In the genomic region with DNA sequence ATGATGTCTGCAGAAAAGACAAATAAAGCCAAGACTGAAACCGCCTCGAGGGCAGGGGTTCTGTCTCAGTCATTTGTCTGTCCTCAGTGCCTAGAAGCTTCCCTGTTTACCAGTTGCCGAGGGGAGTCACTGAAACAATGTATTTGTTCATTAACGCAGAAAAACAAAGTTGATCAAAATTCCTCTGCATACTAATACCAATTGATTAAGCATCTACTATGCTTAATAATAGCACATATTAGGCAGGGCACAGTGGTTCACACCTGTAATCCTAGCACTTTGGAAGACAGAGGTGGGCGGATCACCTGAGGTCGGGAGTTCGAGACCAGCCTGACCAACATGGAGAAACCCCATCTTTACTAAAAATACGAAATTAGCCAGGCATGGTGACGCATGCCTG, we compare ENCODE assay signal across 19 cellular contexts. TPM values are rescaled to one million over a fixed set of nuclear protein-coding genes. Genes with fewer than 3 reads are reported as not detected.
DNase-seq lines count a peak whose midpoint lies in the region; ATAC-seq, FAIRE-seq and TF ChIP-seq lines count a peak whose summit lies in the region.
"Had no signal": no experiment of that assay in that cellular context is flagged by ENCODE, and none has a peak within 500 bp of the region (broad histone marks: within the 10 kb centered on the region; RNA-seq: fewer than 3 reads in every experiment).

No MANE protein-coding gene starts in this region.

- TF ChIP-seq EP300 in K562 (IDR thresholded peaks at IDR 0.05; ENCODE audit: low read length) (no peak), tibial nerve (IDR thresholded peaks at IDR 0.05) (no peak)

- intact Hi-C loops in K562 (cut with micrococcal nuclease): no loop called here
- intact Hi-C loops in psoas muscle (cut with DNase I): no loop called here

- H3K4me1 ChIP-seq in K562 (replicated peaks in 1 of 2; ENCODE audit: control insufficient read depth in 2 of 2, insufficient read depth in 2 of 2, low read length in 2 of 2) (peaks cover 5 to 23% of the 10 kb centered on the region in 2 experiments; a peak in 4 of 5 replicates), psoas muscle (peaks cover 23% of the 10 kb centered on the region), tibial nerve (peaks cover 0 to 36% (median 26%) of the 10 kb centered on the region in 4 donors)

- H3K9ac ChIP-seq in K562 (ENCODE audit: insufficient read depth in 1 of 2, low read depth in 2 of 2, low read length in 2 of 2): no peak overlapping the region

- no peaks in the 10 kb centered on the region for H3K27me3 ChIP-seq in HL-60 (ENCODE audit: insufficient read depth, poor library complexity, severe bottlenecking)
- H3K27me3 ChIP-seq in K562 (ENCODE audit: control insufficient read depth in 2 of 2, insufficient read depth in 2 of 2, low read length in 2 of 2): no peaks in the 10 kb centered on the region
- no peaks in the 10 kb centered on the region for H3K27me3 ChIP-seq in psoas muscle (ENCODE audit: insufficient read depth in 3 of 3, low read length in 2 of 3)
- H3K27me3 ChIP-seq in tibial nerve: no peaks in the 10 kb centered on the region

- no TSS peak for BruUV-seq in K562 (replicated peaks; lab: Mats Ljungman, UMichigan)

- peak overlapping the region; percentile 63; the same call in 1 of the 2 replicates for H3K27ac ChIP-seq in HL-60 (replicated peaks)
- H3K27ac ChIP-seq in K562 (ENCODE audit: extremely low read depth, low read depth, low read length): no peak overlapping the region
- peak overlapping the region; percentile 96 for H3K27ac ChIP-seq in psoas muscle
- peak overlapping the region; percentile 95 to 100 (median 99) for H3K27ac ChIP-seq in tibial nerve

- peaks cover 7% of the 10 kb centered on the region for H4K20me1 ChIP-seq in K562 (replicated peaks; ENCODE audit: control insufficient read depth, insufficient read depth, low read length)

- DNase-seq in HL-60 (ENCODE audit: low read depth in 1 of 2, low spot score in 1 of 2) (no peak), K562 (ENCODE audit: extremely low read depth in 1 of 4, low spot score in 3 of 4) (no peak), psoas muscle (no peak), tibial nerve (ENCODE audit: low spot score in 2 of 2) (no peak), HTR-8/SVneo (ENCODE audit: insufficient read length, low spot score) (no peak), NCI-H226 (no peak), NCI-H2171 treated with DMSO at 0.1 percent for 48 hours (lab: John Stamatoyannopoulos, UW) (no peak)
- DNase-seq: Calu3; CD4-positive, CD25-positive, alpha-beta regulatory T cell; DMS79; HCEC 1CT; IMR-90; NCI-H1048; NCI-H146; NCI-H2107; NCI-H69; PC-3 had no signal

- TF ChIP-seq POLR2A in K562 (conservative IDR thresholded peaks at IDR 0.05): no peak
- TF ChIP-seq POLR2A in tibial nerve (IDR thresholded peaks at IDR 0.05): no peak

- H3K4me3 ChIP-seq in HL-60 (replicated peaks; ENCODE audit: insufficient read depth, low read length) (no peak overlapping the region), K562 (no peak overlapping the region), psoas muscle (no peak overlapping the region), tibial nerve (no peak overlapping the region)

- WGBS in K562 (ENCODE audit: insufficient coverage, low coverage, missing lambda C conversion rate): 95% methylated on average over 7 of the region's 9 CpGs
- WGBS in psoas muscle, 3 donors: 94 to 95% (median 95%) methylated on average over 8 to 9 of the region's 9 CpGs
- 91 to 92% methylated on average over 9 of the region's 9 CpGs for WGBS in tibial nerve, 2 donors

- in situ Hi-C loops in K562 (cut with MboI): no loop called here

- TF ChIP-seq RAD21 in K562 (CRISPR knock-in tag; conservative IDR thresholded peaks at IDR 0.05 in 1 of 2, IDR thresholded peaks at IDR 0.05 in 1 of 2): no peak

- H3K36me3 ChIP-seq in K562 (ENCODE audit: control insufficient read depth, insufficient read depth, low read length) (no peaks in the 10 kb centered on the region), psoas muscle (ENCODE audit: insufficient read depth in 1 of 2, low read depth in 1 of 2) (no peaks in the 10 kb centered on the region), tibial nerve (no peaks in the 10 kb centered on the region)

- peaks cover 4% of the 10 kb centered on the region for H3K9me3 ChIP-seq in K562 (replicated peaks; ENCODE audit: control insufficient read depth, insufficient read depth, low read depth, low read length)
- H3K9me3 ChIP-seq in psoas muscle: no peaks in the 10 kb centered on the region
- H3K9me3 ChIP-seq in tibial nerve: peaks cover 0 to 5% (median 0%) of the 10 kb centered on the region in 4 donors

- no peak overlapping the region for H2AFZ ChIP-seq in K562 (ENCODE audit: low read depth, low read length)

- no peak for ATAC-seq in K562
- no peak for ATAC-seq in psoas muscle
- ATAC-seq: PC-3 had no signal

- H3K4me2 ChIP-seq in K562 (ENCODE audit: insufficient read depth, low read length): no peak overlapping the region

- TF ChIP-seq CTCF in HL-60 (IDR thresholded peaks at IDR 0.05; ENCODE audit: insufficient read depth, low read length) (no peak), K562 (IDR thresholded peaks at IDR 0.05 in 2 of 3, conservative IDR thresholded peaks at IDR 0.05 in 1 of 3; ENCODE audit: insufficient read depth in 2 of 3, low read depth in 1 of 3, low read length in 3 of 3) (no peak), psoas muscle (IDR thresholded peaks at IDR 0.05) (no peak), tibial nerve (IDR thresholded peaks at IDR 0.05) (no peak)

- CTCF ChIA-PET in K562 (lab: Yijun Ruan, JAX; ENCODE audit: low intra/inter-chr PET ratio): no interaction called here

- FAIRE-seq in K562 (lab: Jason Lieb, UNC) (no peak), HTR-8/SVneo (lab: Jason Lieb, UNC) (no peak)
- FAIRE-seq: GM12891 had no signal

- H3K79me2 ChIP-seq in K562 (ENCODE audit: control insufficient read depth, insufficient read depth, low read length): peaks cover 32% of the 10 kb centered on the region

- POLR2A ChIA-PET in K562 (lab: Yijun Ruan, JAX): interaction anchor here (0.6 to 0.8 kb wide), 2 partner anchors 9 to 56 kb away, joined by 3 to 8 read pairs; no protein-coding TSS in a partner anchor

- H3K9me1 ChIP-seq in K562 (ENCODE audit: control insufficient read depth, insufficient read depth, low read length): no peaks in the 10 kb centered on the region

TF ChIP-seq in K562, 482 proteins besides CTCF, POLR2A, EP300 and RAD21 (continues in another document):
- TF ChIP-seq USF1 (CRISPR knock-in tag; IDR thresholded peaks at IDR 0.05) (no peak), ZNF224 (CRISPR knock-in tag; IDR thresholded peaks at IDR 0.05) (peak; percentile 90)

RNA-seq across cellular contexts. Expression of gene FKBP5, which starts 1.8 kb away (rescaled TPM):
- total RNA-seq in K562 (2011; cell fraction: chromatin; rRNA removed; ENCODE audit: low replicate concordance): 23.5 and 58.7 TPM in 2 replicates
- total RNA-seq in K562 (2011; cell fraction: nucleolus; rRNA removed): 14.5 and 19.2 TPM in 2 replicates
- 38.3 and 72.2 TPM in 2 replicates for total RNA-seq in K562 (2011; cell fraction: nucleoplasm; rRNA removed)
- total RNA-seq in K562 (2014; rRNA removed) (75.0 and 82.8 TPM in 2 replicates), K562 (2014; rRNA removed; fragmentation: Illumina TruSeq; extraction: Trizol) (54.2 and 65.9 TPM in 2 replicates), K562 (2015; rRNA removed; fragmentation: Illumina TruSeq; extraction: Trizol) (39.9 and 43.8 TPM in 2 replicates), K562 (2021) (92.0 and 104 TPM in 2 replicates), psoas muscle (1,000 to 10,000 TPM in 1 of 4 donors, 100 to 1,000 TPM in 2, 10 to 100 TPM in 1; 56.5 to 1,905 (median 378) TPM), tibial nerve (100 to 1,000 TPM; 304 to 768 (median 608) TPM)
- polyA plus RNA-seq in K562 (2011; rRNA removed) (59.7 and 86.1 TPM in 2 replicates), K562 (2014; fragmentation: Illumina TruSeq; extraction: Trizol) (128 and 151 TPM in 2 replicates), K562 (2014; fragmentation: Nextera tagmentation; extraction: Ambion mirVana) (10 to 100 TPM; 32.7 to 46.1 TPM), K562 (2014; rRNA removed) (76.6 and 76.8 TPM in 2 replicates), psoas muscle (100 to 1,000 TPM; 296 to 849 (median 675) TPM)
- 22.1 and 33.5 TPM in 2 replicates for polyA plus RNA-seq in K562 (2011; cell fraction: cytosol; rRNA removed)
- polyA plus RNA-seq in K562 (2011; cell fraction: nucleus; rRNA removed): 22.5 and 23.2 TPM in 2 replicates
- 43.9 and 85.0 TPM in 2 replicates for polyA plus RNA-seq in K562 (2012)
- 71.5 and 74.0 TPM in 2 replicates for polyA minus RNA-seq in K562 (2011; rRNA and poly(A)+ RNA removed)
- 31.1 and 38.9 TPM in 2 replicates for polyA minus RNA-seq in K562 (2011; cell fraction: cytosol; rRNA and poly(A)+ RNA removed)
- polyA minus RNA-seq in K562 (2011; cell fraction: nucleus; rRNA and poly(A)+ RNA removed): 13.3 and 18.5 TPM in 2 replicates

RNA-seq across cellular contexts. Expression of gene ARMC12, which starts 46.3 kb away (rescaled TPM):
- not detected in 2 replicates for total RNA-seq in K562 (2011; cell fraction: chromatin; rRNA removed; ENCODE audit: low replicate concordance)
- total RNA-seq in K562 (2011; cell fraction: nucleolus; rRNA removed): 0.50 TPM in 1 of 2 replicates, not detected in the other
- not detected in 2 replicates for total RNA-seq in K562 (2011; cell fraction: nucleoplasm; rRNA removed)
- total RNA-seq in K562 (2014; rRNA removed) (0.09 TPM in 1 of 2 replicates, not detected in the other), K562 (2014; rRNA removed; fragmentation: Illumina TruSeq; extraction: Trizol) (0.36 TPM in 1 of 2 replicates, not detected in the other), K562 (2015; rRNA removed; fragmentation: Illumina TruSeq; extraction: Trizol) (not detected in 2 replicates), K562 (2021) (0.13 and 0.35 TPM in 2 replicates), psoas muscle (under 1 TPM in 3 of 4 donors, not detected in 1; 0.36 to 0.74 (median 0.58) TPM), tibial nerve (1 to 10 TPM in 2 of 4 donors, not detected in 2; 2.2 to 2.9 TPM)
- polyA plus RNA-seq in K562 (2011; rRNA removed) (0.26 and 0.45 TPM in 2 replicates), K562 (2014; fragmentation: Illumina TruSeq; extraction: Trizol) (0.36 TPM in 1 of 2 replicates, not detected in the other), K562 (2014; fragmentation: Nextera tagmentation; extraction: Ambion mirVana) (under 1 TPM in 1 of 2 experiments, not detected in 1; 0.13 TPM), K562 (2014; rRNA removed) (0.58 TPM in 1 of 2 replicates, not detected in the other), psoas muscle (10 to 100 TPM in 1 of 3 donors, under 1 TPM in 1, not detected in 1; 0.25 to 15.5 TPM)
- polyA plus RNA-seq in K562 (2011; cell fraction: cytosol; rRNA removed): 0.07 and 0.21 TPM in 2 replicates
- polyA plus RNA-seq in K562 (2011; cell fraction: nucleus; rRNA removed): 1.4 TPM in 2 replicates
- polyA plus RNA-seq in K562 (2012): 0.26 and 1.6 TPM in 2 replicates
- 0.18 and 0.46 TPM in 2 replicates for polyA minus RNA-seq in K562 (2011; rRNA and poly(A)+ RNA removed)
- polyA minus RNA-seq in K562 (2011; cell fraction: cytosol; rRNA and poly(A)+ RNA removed): not detected in 2 replicates
- polyA minus RNA-seq in K562 (2011; cell fraction: nucleus; rRNA and poly(A)+ RNA removed): 0.27 TPM in 1 of 2 replicates, not detected in the other
- total RNA-seq: Calu3, G401, PC-3 had no signal
- polyA plus RNA-seq: CD4-positive, CD25-positive, alpha-beta regulatory T cell had no signal
